10 cellular contexts compared by ENCODE assay signal in genomic region chr6:30013296-30013922, GRCh38. TPM values are rescaled to one million over a fixed set of nuclear protein-coding genes. Genes with fewer than 3 reads are reported as not detected.
A peak's percentile ranks its signal among the peaks of the same experiment; 100 is the strongest.
DNase-seq lines count a peak whose midpoint lies in the region; ATAC-seq and TF ChIP-seq lines count a peak whose summit lies in the region.
"Had no signal": no experiment of that assay in that cellular context is flagged by ENCODE, and none has a peak within 500 bp of the region (broad histone marks: within the 10 kb centered on the region; RNA-seq: fewer than 3 reads in every experiment).

No MANE protein-coding gene starts in this region.

- H3K9me3 ChIP-seq in BE2C (no peaks in the 10 kb centered on the region), neutrophil (no peaks in the 10 kb centered on the region)

- ATAC-seq in GM23338 (peak; percentile 99), GM18868 (IDR thresholded peaks at IDR 0.05; ENCODE audit: unreplicated experiment) (no peak), HG02852 (IDR thresholded peaks at IDR 0.05; ENCODE audit: unreplicated experiment) (no peak)

- H3K27ac ChIP-seq in GM23338 (ENCODE audit: low read depth) (no peak overlapping the region), VCaP (no peak overlapping the region), neutrophil (no peak overlapping the region)
- H3K27ac ChIP-seq: epithelial cell of prostate had no signal

- TF ChIP-seq CTCF in BE2C (IDR thresholded peaks at IDR 0.05; ENCODE audit: low read depth, low read length) (peak; percentile 85), GM23338 (conservative IDR thresholded peaks at IDR 0.05; ENCODE audit: low read depth in 2 of 2) (peak; percentile 66 to 78), VCaP (conservative IDR thresholded peaks at IDR 0.05) (peak; percentile 82), epithelial cell of proximal tubule (conservative IDR thresholded peaks at IDR 0.05; ENCODE audit: low read depth, low read length) (peak; percentile 85), neutrophil (IDR thresholded peaks at IDR 0.05) (peak; percentile 81)

- H3K36me3 ChIP-seq in BE2C (no peaks in the 10 kb centered on the region), GM23338 (ENCODE audit: insufficient read depth) (no peaks in the 10 kb centered on the region), neutrophil (no peaks in the 10 kb centered on the region)

- no peaks in the 10 kb centered on the region for H3K9me2 ChIP-seq in GM23338 (ENCODE audit: insufficient read depth)

- no peaks in the 10 kb centered on the region for H3K36me3 Mint-ChIP-seq in GM23338 (ENCODE audit: low read depth)

- DNase-seq in BE2C (peak; percentile 22), GM23338 (ENCODE audit: low spot score) (peak; percentile 80), epithelial cell of proximal tubule (ENCODE audit: low read depth) (no peak), SW 1271 (lab: John Stamatoyannopoulos, UW) (no peak)

- H3K27me3 ChIP-seq in BE2C (no peaks in the 10 kb centered on the region), GM23338 (ENCODE audit: insufficient read depth) (peaks cover 24% of the 10 kb centered on the region), neutrophil (peaks cover 11% of the 10 kb centered on the region)

- no peaks in the 10 kb centered on the region for H3K79me2 ChIP-seq in GM23338 (replicated peaks; ENCODE audit: insufficient read depth)

- H2AFZ ChIP-seq in GM23338, result no peak overlapping the region

- peaks cover 4% of the 10 kb centered on the region; the same call in 1 of the 3 replicates for H3K4me1 Mint-ChIP-seq in GM23338

- H3K4me3 ChIP-seq in BE2C (ENCODE audit: low read depth, low read length) (no peak overlapping the region), GM23338 (no peak overlapping the region), epithelial cell of proximal tubule (ENCODE audit: low read depth, low read length) (no peak overlapping the region), neutrophil (ENCODE audit: low read depth in 1 of 2, low read length in 1 of 2) (no peak overlapping the region)

- no peaks in the 10 kb centered on the region for H3K4me1 ChIP-seq in BE2C
- H3K4me1 ChIP-seq in GM23338 (ENCODE audit: insufficient read depth), result no peaks in the 10 kb centered on the region
- no peaks in the 10 kb centered on the region for H3K4me1 ChIP-seq in neutrophil (ENCODE audit: control insufficient read depth in 1 of 2, insufficient read depth in 1 of 2, low read depth in 1 of 2, low read length in 1 of 2)

- no peaks in the 10 kb centered on the region for H3K9me3 Mint-ChIP-seq in GM23338
- H3K9me3 Mint-ChIP-seq: stimulated activated naive CD8-positive, alpha-beta T cell treated with anti-CD3 and anti-CD28 coated beads, Interleukin-15, Interleukin-2, amounts not matched to agents 100 ng/mL and 50 ng/mL, for 24 hours had no signal

- no peaks in the 10 kb centered on the region for H4K20me1 ChIP-seq in GM23338 (replicated peaks; ENCODE audit: insufficient read depth)

- no peaks in the 10 kb centered on the region for H3F3A ChIP-seq in GM23338 (replicated peaks; ENCODE audit: low read depth)

- no peak overlapping the region for H3K4me2 ChIP-seq in GM23338

- H3K27me3 Mint-ChIP-seq in GM23338 (ENCODE audit: insufficient read depth, low read depth, poor library complexity), result peaks cover 6% of the 10 kb centered on the region

- peak overlapping the region; percentile 60; the same call in 1 of the 2 replicates for H3K27ac Mint-ChIP-seq in GM23338
- H3K27ac Mint-ChIP-seq: stimulated activated naive CD8-positive, alpha-beta T cell treated with anti-CD3 and anti-CD28 coated beads, Interleukin-15, Interleukin-2, amounts not matched to agents 100 ng/mL and 50 ng/mL, for 24 hours had no signal

- no peak overlapping the region for H3K4me3 Mint-ChIP-seq in GM23338
- H3K4me3 Mint-ChIP-seq: stimulated activated naive CD8-positive, alpha-beta T cell treated with anti-CD3 and anti-CD28 coated beads, Interleukin-15, Interleukin-2, amounts not matched to agents 100 ng/mL and 50 ng/mL, for 24 hours had no signal

TF ChIP-seq in GM23338, 12 proteins besides CTCF, POLR2A, EP300 and RAD21 (continues in another document):
- TF ChIP-seq STAT1 (IDR thresholded peaks at IDR 0.05; ENCODE audit: unreplicated experiment) (no peak), EZH2 (IDR thresholded peaks at IDR 0.05; ENCODE audit: low read depth, unreplicated experiment) (no peak), ZNF114 (CRISPR knock-in tag; IDR thresholded peaks at IDR 0.05) (no peak), CREB1 (CRISPR knock-in tag; IDR thresholded peaks at IDR 0.05; ENCODE audit: low read depth) (no peak), REST (IDR thresholded peaks at IDR 0.05; ENCODE audit: unreplicated experiment) (no peak), ETS1 (IDR thresholded peaks at IDR 0.05) (no peak), ZNF331 (CRISPR knock-in tag; IDR thresholded peaks at IDR 0.05; ENCODE audit: low read depth) (no peak), JUNB (IDR thresholded peaks at IDR 0.05; ENCODE audit: unreplicated experiment) (no peak), NANOG (IDR thresholded peaks at IDR 0.05; ENCODE audit: borderline replicate concordance) (no peak)

RNA-seq across cellular contexts. Expression of gene POLR1H, which starts 47.7 kb away (rescaled TPM):
- polyA plus RNA-seq in BE2C (2012; ENCODE audit: insufficient read depth, insufficient read length, low read depth), result 93.2 TPM
- total RNA-seq in GM23338 (2014; rRNA removed; shearing (Covaris generic)), result 28.1 and 30.1 TPM in 2 replicates
- polyA plus RNA-seq in GM23338 (2016; fragmentation: Nextera tagmentation; extraction: Ambion mirVana), result 89.4 and 93.6 TPM in 2 replicates
- total RNA-seq in epithelial cell of proximal tubule, result 30.3 and 31.7 TPM in 2 replicates

RNA-seq across cellular contexts. Expression of gene PPP1R11, which starts 53.6 kb away (rescaled TPM):
- polyA plus RNA-seq in BE2C (2012; ENCODE audit: insufficient read depth, insufficient read length, low read depth), result 84.4 TPM
- 19.2 and 19.6 TPM in 2 replicates for total RNA-seq in GM23338 (2014; rRNA removed; shearing (Covaris generic))
- 26.6 and 27.3 TPM in 2 replicates for polyA plus RNA-seq in GM23338 (2016; fragmentation: Nextera tagmentation; extraction: Ambion mirVana)
- 45.4 and 54.5 TPM in 2 replicates for total RNA-seq in epithelial cell of proximal tubule

Comparison
In these comparisons a context has a peak if more than half of its experiments do, and no peak if none do; other contexts are left out.
1. DNase-seq: peak in BE2C (single experiment) and GM23338 (single experiment); none in epithelial cell of proximal tubule (single experiment) and SW 1271 (0 of 2).
2. Peak in every context shown above with its lines, with median percentiles within 50 percentile points of each other: CTCF ChIP-seq.